1 cellular context compared by ENCODE assay signal in genomic region chr3:134253475-134254231, GRCh38.
TF ChIP-seq lines count a peak whose summit lies in the region.

No MANE protein-coding gene starts in this region.

TF ChIP-seq in H1, 55 proteins besides CTCF, POLR2A, EP300 and RAD21:
- no peak for TF ChIP-seq GTF2F1 (IDR thresholded peaks at IDR 0.05; ENCODE audit: borderline replicate concordance, low read depth, low read length)
- peak in 1 of 2 experiments; percentile 86; a peak in 1 of 4 replicates for TF ChIP-seq HDAC2 (IDR thresholded peaks at IDR 0.05; ENCODE audit: borderline replicate concordance in 1 of 2, low read depth in 2 of 2, low read length in 2 of 2)
- no peak for TF ChIP-seq ASH2L (IDR thresholded peaks at IDR 0.05; ENCODE audit: low read length)
- TF ChIP-seq CHD7 (IDR thresholded peaks at IDR 0.05; ENCODE audit: insufficient replicate concordance, low read length): no peak
- peak; percentile 97 for TF ChIP-seq KDM1A (IDR thresholded peaks at IDR 0.05; ENCODE audit: borderline replicate concordance, low read length)
- TF ChIP-seq ATF3 (IDR thresholded peaks at IDR 0.05; ENCODE audit: insufficient read depth, low read depth, low read length): no peak
